Comparison of ENCODE assay signal across 8 cellular contexts in the genomic region with DNA sequence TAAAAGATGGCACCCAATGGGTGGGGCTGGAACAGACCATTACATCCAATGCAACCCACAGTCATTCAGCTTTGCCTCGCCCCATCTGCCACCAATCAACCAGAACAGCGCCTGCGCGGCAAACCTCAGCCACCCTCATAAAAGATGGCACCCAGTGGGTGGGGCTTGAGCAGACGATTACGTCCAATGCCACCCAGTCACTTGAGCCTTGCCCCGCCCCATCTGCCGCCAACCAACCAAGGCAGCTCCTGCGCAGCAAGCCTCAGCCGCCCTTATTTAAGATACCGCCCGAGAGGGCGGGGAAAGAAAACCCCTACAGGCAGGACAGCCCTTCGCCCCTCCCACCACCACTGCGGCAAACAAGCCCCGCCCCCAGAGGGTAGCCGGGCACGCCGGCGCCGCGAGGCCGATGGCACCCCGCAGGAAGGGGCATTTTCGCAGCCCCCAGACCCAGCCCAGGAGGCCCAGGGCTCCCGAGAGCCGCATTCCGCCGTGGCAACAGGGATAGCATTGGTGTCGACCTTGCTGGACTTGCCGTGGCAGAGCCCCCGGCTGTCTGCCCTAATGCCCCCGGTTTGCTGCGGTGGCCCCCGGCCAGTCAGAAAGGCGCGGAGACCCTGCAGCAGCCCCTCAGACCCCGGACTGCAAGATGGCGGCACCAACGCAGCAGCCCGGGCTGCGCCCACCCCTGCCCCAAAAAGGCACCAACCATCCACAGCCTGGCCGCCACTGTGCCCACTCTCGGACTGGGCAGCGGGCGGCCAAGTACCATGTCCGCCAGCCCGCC. TPM values are rescaled to one million over a fixed set of nuclear protein-coding genes. Genes with fewer than 3 reads are reported as not detected.
DNase-seq lines count a peak whose midpoint lies in the region; ATAC-seq and TF ChIP-seq lines count a peak whose summit lies in the region.

No MANE protein-coding gene starts in this region.

- no peaks in the 10 kb centered on the region for H3K36me3 ChIP-seq in lower lobe of right lung
- no peaks in the 10 kb centered on the region for H3K36me3 ChIP-seq in tibial nerve

- H3K4me3 ChIP-seq in lower lobe of right lung (peak overlapping the region; percentile 43), tibial nerve (peak overlapping the region; percentile 33 to 56 (median 44))

- peak in 1 of 2 donors; percentile 35 for TF ChIP-seq EP300 in tibial nerve (IDR thresholded peaks at IDR 0.05)

- 42 to 65% methylated on average over 17 to 33 of the region's 48 CpGs for WGBS in tibial nerve, 2 donors

- ATAC-seq in activated CD8-positive, alpha-beta memory T cell treated with anti-CD3 and anti-CD28 coated beads, Interleukin-2, amount 10 ng/mL, durations not matched to agents 7 days and 5 days: no peak
- peak; percentile 66 for ATAC-seq in lower lobe of right lung
- ATAC-seq in GM18517 (IDR thresholded peaks at IDR 0.05; ENCODE audit: unreplicated experiment): no peak
- ATAC-seq in GM21619 (IDR thresholded peaks at IDR 0.05; ENCODE audit: unreplicated experiment): no peak

- H3K27ac Mint-ChIP-seq in activated CD8-positive, alpha-beta memory T cell treated with anti-CD3 and anti-CD28 coated beads, Interleukin-2, amount 10 ng/mL, durations not matched to agents 7 days and 5 days: peak overlapping the region; percentile 17

- peaks cover 2% of the 10 kb centered on the region for H3K4me1 Mint-ChIP-seq in activated CD8-positive, alpha-beta memory T cell treated with anti-CD3 and anti-CD28 coated beads, Interleukin-2, amount 10 ng/mL, durations not matched to agents 7 days and 5 days

- H3K27me3 ChIP-seq in lower lobe of right lung (ENCODE audit: low read depth) (peaks cover 14% of the 10 kb centered on the region), tibial nerve (no peaks in the 10 kb centered on the region)

- CTCF ChIA-PET in activated CD8-positive, alpha-beta memory T cell treated with anti-CD3 and anti-CD28 coated beads, Interleukin-2, amount 10 ng/mL, durations not matched to agents 7 days and 5 days (lab: Charles Lee): no interaction called here

- H3K4me1 ChIP-seq in lower lobe of right lung: no peaks in the 10 kb centered on the region
- H3K4me1 ChIP-seq in tibial nerve: peaks cover 0 to 15% (median 3%) of the 10 kb centered on the region in 4 donors

- peaks cover 8% of the 10 kb centered on the region for H3K36me3 Mint-ChIP-seq in activated CD8-positive, alpha-beta memory T cell treated with anti-CD3 and anti-CD28 coated beads, Interleukin-2, amount 10 ng/mL, durations not matched to agents 7 days and 5 days

- peaks cover 5% of the 10 kb centered on the region for H3K9me3 ChIP-seq in lower lobe of right lung
- H3K9me3 ChIP-seq in tibial nerve: peaks cover 0 to 36% (median 0%) of the 10 kb centered on the region in 4 donors

- H3K27me3 Mint-ChIP-seq in activated CD8-positive, alpha-beta memory T cell treated with anti-CD3 and anti-CD28 coated beads, Interleukin-2, amount 10 ng/mL, durations not matched to agents 7 days and 5 days: peaks cover 5% of the 10 kb centered on the region

- TF ChIP-seq POLR2A in tibial nerve (IDR thresholded peaks at IDR 0.05): no peak

- H3K9me3 Mint-ChIP-seq in activated CD8-positive, alpha-beta memory T cell treated with anti-CD3 and anti-CD28 coated beads, Interleukin-2, amount 10 ng/mL, durations not matched to agents 7 days and 5 days (ENCODE audit: low read depth): peaks cover 26% of the 10 kb centered on the region

- intact Hi-C loops in lower lobe of right lung (cut with DNase I): no loop called here

- H3K27ac ChIP-seq in lower lobe of right lung: peak overlapping the region; percentile 32
- H3K27ac ChIP-seq in tibial nerve: peak overlapping the region; percentile 58 to 92 (median 72)

- TF ChIP-seq CTCF in lower lobe of right lung (IDR thresholded peaks at IDR 0.05) (no peak), tibial nerve (IDR thresholded peaks at IDR 0.05) (no peak)

- no peak overlapping the region for H3K4me3 Mint-ChIP-seq in activated CD8-positive, alpha-beta memory T cell treated with anti-CD3 and anti-CD28 coated beads, Interleukin-2, amount 10 ng/mL, durations not matched to agents 7 days and 5 days

- DNase-seq in activated CD8-positive, alpha-beta memory T cell treated with anti-CD3 and anti-CD28 coated beads, Interleukin-2, amount 10 ng/mL, durations not matched to agents 7 days and 5 days: no peak
- DNase-seq in activated CD8-positive, alpha-beta memory T cell treated with anti-CD3 and anti-CD28 coated beads, Interleukin-2, amount 50 U/mL, for 48 hours: no peak
- peak; percentile 28 to 30 for DNase-seq in dermis microvascular lymphatic vessel endothelial cell (ENCODE audit: low read depth in 2 of 2)
- DNase-seq in lower lobe of right lung: peak; percentile 89
- peak; percentile 86 to 90 for DNase-seq in tibial nerve (ENCODE audit: low spot score in 2 of 2)
- DNase-seq in NCI-H2171 (lab: John Stamatoyannopoulos, UW): no peak

RNA-seq across cellular contexts. Expression of gene PEG3, which starts 0.7 kb away (rescaled TPM):
- not detected for total RNA-seq in activated CD8-positive, alpha-beta memory T cell treated with anti-CD3 and anti-CD28 coated beads, Interleukin-2, amount 10 ng/mL, durations not matched to agents 7 days and 5 days
- total RNA-seq in dermis microvascular lymphatic vessel endothelial cell (0.26 and 0.89 TPM in 2 replicates), lower lobe of right lung (5.0 TPM), tibial nerve (10 to 100 TPM in 1 of 4 donors, 1 to 10 TPM in 3; 9.0 to 14.7 (median 9.8) TPM)

RNA-seq across cellular contexts. Expression of gene ZIM2, which starts 0.7 kb away (rescaled TPM):
- not detected for total RNA-seq in activated CD8-positive, alpha-beta memory T cell treated with anti-CD3 and anti-CD28 coated beads, Interleukin-2, amount 10 ng/mL, durations not matched to agents 7 days and 5 days
- total RNA-seq in dermis microvascular lymphatic vessel endothelial cell: under 0.01 TPM in 1 of 2 replicates, not detected in the other
- total RNA-seq in lower lobe of right lung: not detected
- total RNA-seq in tibial nerve: not detected

Comparison
In these comparisons a context has a peak if more than half of its experiments do, and no peak if none do; other contexts are left out.
1. ATAC-seq: peak in lower lobe of right lung (2 of 2); none in activated CD8-positive, alpha-beta memory T cell treated with anti-CD3 and anti-CD28 coated beads, Interleukin-2, amount 10 ng/mL, durations not matched to agents 7 days and 5 days (single experiment), GM18517 (single experiment) and GM21619 (single experiment).
2. DNase-seq: peak in dermis microvascular lymphatic vessel endothelial cell (2 of 2), lower lobe of right lung (single experiment) and tibial nerve (2 of 2); none in activated CD8-positive, alpha-beta memory T cell treated with anti-CD3 and anti-CD28 coated beads, Interleukin-2, amount 10 ng/mL, durations not matched to agents 7 days and 5 days (single experiment), activated CD8-positive, alpha-beta memory T cell treated with anti-CD3 and anti-CD28 coated beads, Interleukin-2, amount 50 U/mL, for 48 hours (single experiment) and NCI-H2171 (single experiment).